Comparison of ENCODE assay signal across 2 cellular contexts in genomic region chr6:3887150-3887700, GRCh38.
TF ChIP-seq lines count a peak whose summit lies in the region.

No MANE protein-coding gene starts in this region.

TF ChIP-seq in H1, 55 proteins besides CTCF, POLR2A, EP300 and RAD21 (continued from another document):
- TF ChIP-seq ATF3 (IDR thresholded peaks at IDR 0.05; ENCODE audit: insufficient read depth, low read depth, low read length) (no peak), TAF1 (IDR thresholded peaks at IDR 0.05; ENCODE audit: low read depth, low read length) (no peak), EGR1 (IDR thresholded peaks at IDR 0.05; ENCODE audit: borderline replicate concordance, low read depth, low read length) (no peak), E2F6 (IDR thresholded peaks at IDR 0.05) (no peak), CHD2 (IDR thresholded peaks at IDR 0.05; ENCODE audit: low read length) (no peak), FOSL1 (IDR thresholded peaks at IDR 0.05; ENCODE audit: insufficient read depth, low read depth, low read length) (no peak), BRCA1 (IDR thresholded peaks at IDR 0.05; ENCODE audit: low read depth, low read length) (no peak), SP4 (IDR thresholded peaks at IDR 0.05; ENCODE audit: low read length) (no peak), TEAD4 (IDR thresholded peaks at IDR 0.05; ENCODE audit: low read depth, low read length) (no peak), RXRA (IDR thresholded peaks at IDR 0.05; ENCODE audit: insufficient read depth, low read depth, low read length) (no peak)
TF ChIP-seq in H1: peak in this region for 0.

TF ChIP-seq in HEK293T, 16 proteins besides CTCF, POLR2A, EP300 and RAD21 (continued from another document):
- TF ChIP-seq PKNOX1 (IDR thresholded peaks at IDR 0.05) = no peak
- no peak for TF ChIP-seq FOXM1 (IDR thresholded peaks at IDR 0.05; ENCODE audit: borderline replicate concordance)
- no peak for TF ChIP-seq CTBP1 (IDR thresholded peaks at IDR 0.05; ENCODE audit: borderline replicate concordance)
- no peak for TF ChIP-seq SP1 (IDR thresholded peaks at IDR 0.05)
- TF ChIP-seq ELF4 (IDR thresholded peaks at IDR 0.05) = no peak
- no peak for TF ChIP-seq HDGF (IDR thresholded peaks at IDR 0.05; ENCODE audit: borderline replicate concordance)
